16 cellular contexts compared by ENCODE assay signal in genomic region chr1:30929944-30930525, GRCh38. TPM values are rescaled to one million over a fixed set of nuclear protein-coding genes. Genes with fewer than 3 reads are reported as not detected.
DNase-seq lines count a peak whose midpoint lies in the region; ATAC-seq and TF ChIP-seq lines count a peak whose summit lies in the region.
"Had no signal": no experiment of that assay in that cellular context is flagged by ENCODE, and none has a peak within 500 bp of the region (broad histone marks: within the 10 kb centered on the region; RNA-seq: fewer than 3 reads in every experiment).

No MANE protein-coding gene starts in this region.

- DNase-seq in NCI-H526 (lab: John Stamatoyannopoulos, UW) (peak; percentile 24 to 50), NCI-H526 treated with DMSO at 0.1 percent for 48 hours (lab: John Stamatoyannopoulos, UW) (no peak), Panc1 (ENCODE audit: low read depth, low spot score) (no peak), epithelial cell of prostate (ENCODE audit: low read depth, low spot score) (no peak), NCI-H345 treated with DMSO at 0.1 percent for 48 hours (lab: John Stamatoyannopoulos, UW; ENCODE audit: unreplicated experiment) (no peak), NCI-H146 (lab: John Stamatoyannopoulos, UW) (no peak)
- DNase-seq: heart right ventricle, tibial artery had no signal

- in situ Hi-C loops in Panc1 (cut with HindIII; ENCODE audit: low pct_unique_long_range_greater_than_20kb, low sequenced_read_pairs): no loop called here

- peaks cover 14% of the 10 kb centered on the region for H3K36me3 ChIP-seq in Panc1 (ENCODE audit: control insufficient read depth, insufficient read depth, low read length)

- H3K27me3 Mint-ChIP-seq in nephron (ENCODE audit: low read depth): no peaks in the 10 kb centered on the region
- H3K27me3 Mint-ChIP-seq: activated CD4-positive, alpha-beta T cell treated with anti-CD3 and anti-CD28 coated beads, Interleukin-2, amount 10 ng/mL, durations not matched to agents 7 days and 5 days; CD4-positive, alpha-beta T cell had no signal

- H3K27ac Mint-ChIP-seq in nephron: peak overlapping the region in 2 of 3 experiments; percentile 53 to 75
- H3K27ac Mint-ChIP-seq: activated CD4-positive, alpha-beta T cell treated with anti-CD3 and anti-CD28 coated beads, Interleukin-2, amount 10 ng/mL, durations not matched to agents 7 days and 5 days; T-helper 2 cell treated with Interferon-gamma antibody and Interleukin-4, amounts not matched to agents 5 μg/mL and 100 μg/mL, for 36 hours had no signal

- H3K27ac ChIP-seq in Panc1 (ENCODE audit: low read length): no peak overlapping the region
- H3K27ac ChIP-seq in epithelial cell of prostate: peak overlapping the region; percentile 8
- H3K27ac ChIP-seq: coronary artery, tibial artery had no signal

- no peaks in the 10 kb centered on the region for H3K4me1 ChIP-seq in Panc1 (ENCODE audit: control insufficient read depth, insufficient read depth, low read length)

- BruUV-seq in Panc1 (replicated peaks; lab: Mats Ljungman, UMichigan): no TSS peak

- intact Hi-C loops in Panc1 (cut with micrococcal nuclease; ENCODE audit: unreplicated experiment): loop anchor here (5.0 kb wide), 1 partner anchor 148 kb away; no protein-coding TSS in a partner anchor

- peak; percentile 40 for ATAC-seq in Panc1
- no peak for ATAC-seq in HG02623 (IDR thresholded peaks at IDR 0.05; ENCODE audit: unreplicated experiment)

- TF ChIP-seq CTCF in Panc1 (IDR thresholded peaks at IDR 0.05) (no peak), nephron (IDR thresholded peaks at IDR 0.05; ENCODE audit: unreplicated experiment in 3 of 3) (no peak)

- no peaks in the 10 kb centered on the region for H3K9me3 ChIP-seq in Panc1 (ENCODE audit: control insufficient read depth, insufficient read depth, low read depth, low read length)
- H3K9me3 ChIP-seq: heart right ventricle, tibial artery had no signal

- peaks cover 36% of the 10 kb centered on the region for H3K4me1 Mint-ChIP-seq in nephron

- CTCF ChIA-PET in Panc1 (lab: Charles Lee): interaction anchor here (0.6 to 1.0 kb wide), 2 partner anchors 12 to 128 kb away, joined by 3 read pairs; no protein-coding TSS in a partner anchor

- POLR2A ChIA-PET in Panc1 (lab: Charles Lee): no interaction called here

- no peak overlapping the region for H3K4me3 Mint-ChIP-seq in nephron
- H3K4me3 Mint-ChIP-seq: activated CD4-positive, alpha-beta T cell treated with anti-CD3 and anti-CD28 coated beads, Interleukin-2, amount 10 ng/mL, durations not matched to agents 7 days and 5 days; activated T-cell treated with anti-CD3 and anti-CD28 coated beads, Interleukin-2, amount 50 U/mL, for 4 hours; CD4-positive, alpha-beta T cell; T-helper 2 cell treated with Interferon-gamma antibody and Interleukin-4, amounts not matched to agents 5 μg/mL and 100 μg/mL, for 36 hours had no signal

- H3K36me3 Mint-ChIP-seq in nephron (ENCODE audit: low read depth): peaks cover 42% of the 10 kb centered on the region

- no peaks in the 10 kb centered on the region for H3K9me3 Mint-ChIP-seq in nephron
- H3K9me3 Mint-ChIP-seq: activated CD4-positive, alpha-beta T cell treated with anti-CD3 and anti-CD28 coated beads, Interleukin-2, amount 10 ng/mL, durations not matched to agents 7 days and 5 days; activated T-cell treated with anti-CD3 and anti-CD28 coated beads, Interleukin-2, amount 50 U/mL, for 4 hours; CD4-positive, alpha-beta T cell; naive thymus-derived CD8-positive, alpha-beta T cell; T-helper 2 cell treated with Interferon-gamma antibody and Interleukin-4, amounts not matched to agents 5 μg/mL and 100 μg/mL, for 36 hours had no signal

- no peaks in the 10 kb centered on the region for H3K27me3 ChIP-seq in Panc1 (ENCODE audit: control insufficient read depth, insufficient read depth, low read length)
- H3K27me3 ChIP-seq: tibial artery had no signal

- no peak overlapping the region for H3K4me3 ChIP-seq in Panc1 (ENCODE audit: low read depth in 2 of 2, low read length in 2 of 2)
- H3K4me3 ChIP-seq: coronary artery, heart right ventricle, tibial artery had no signal

RNA-seq across cellular contexts. Expression of gene SDC3, which starts 21.5 kb away (rescaled TPM):
- 36.1 TPM for total RNA-seq in Panc1 (2021; ENCODE audit: unreplicated experiment)
- polyA plus RNA-seq in Panc1 (2012; ENCODE audit: insufficient read length): 32.5 TPM
- polyA plus RNA-seq: naive thymus-derived CD8-positive, alpha-beta T cell had no signal

Comparison
In these comparisons a context has a peak if more than half of its experiments do, and no peak if none do; other contexts are left out.
1. DNase-seq: peak in NCI-H526 (2 of 2); none in NCI-H526 treated with DMSO at 0.1 percent for 48 hours (single experiment), Panc1 (single experiment), epithelial cell of prostate (single experiment), NCI-H345 treated with DMSO at 0.1 percent for 48 hours (single experiment) and NCI-H146 (single experiment).